In the genomic region with DNA sequence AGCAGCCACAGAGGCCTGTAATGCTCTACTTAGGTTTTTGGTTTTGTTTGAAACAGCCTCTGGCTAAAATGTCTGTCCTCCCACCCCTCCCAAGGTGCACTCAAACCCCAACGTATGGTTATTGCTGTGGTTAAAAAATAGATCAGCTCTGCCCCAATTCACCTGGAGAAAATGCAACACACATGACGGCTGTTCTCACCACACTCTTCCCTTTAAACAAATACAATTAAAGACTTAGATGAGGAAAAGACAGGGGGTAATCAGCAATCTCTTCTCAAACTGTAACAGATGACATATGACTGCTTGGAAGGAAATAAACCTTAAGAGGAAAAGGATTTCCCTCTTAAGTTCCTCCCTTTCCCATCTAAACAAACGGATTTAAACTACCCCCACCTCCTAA, we compare ENCODE assay signal across 16 cellular contexts. TPM values are rescaled to one million over a fixed set of nuclear protein-coding genes. Genes with fewer than 3 reads are reported as not detected.
DNase-seq lines count a peak whose midpoint lies in the region; ATAC-seq and TF ChIP-seq lines count a peak whose summit lies in the region.
"Had no signal": no experiment of that assay in that cellular context is flagged by ENCODE, and none has a peak within 500 bp of the region (broad histone marks: within the 10 kb centered on the region; RNA-seq: fewer than 3 reads in every experiment).

No MANE protein-coding gene starts in this region.

- DNase-seq in cardiac muscle cell (ENCODE audit: low read depth in 1 of 2, low spot score in 1 of 2), result no peak
- DNase-seq in Right ventricle myocardium superior, result no peak
- no peak for DNase-seq in adipocyte (ENCODE audit: low read depth)
- DNase-seq in left colon, result no peak
- DNase-seq in upper lobe of right lung, result no peak
- no peak for DNase-seq in medulla oblongata (ENCODE audit: extremely low spot score)
- no peak for DNase-seq in prostate gland (ENCODE audit: low spot score)
- DNase-seq: activated CD4-positive, CD25-positive, alpha-beta regulatory T cell; activated CD8-positive, alpha-beta memory T cell treated with anti-CD3 and anti-CD28 coated beads, Interleukin-2, amount 50 U/mL, for 4 hours; activated naive CD4-positive, alpha-beta T cell treated with anti-CD3 and anti-CD28 coated beads for 36 hours; cerebellar nuclear complex; MV-4-11; NCI-H2081 treated with DMSO at 0.1 percent for 48 hours; Peyer's patch; stimulated activated CD4-positive, alpha-beta T cell treated with anti-CD3 and anti-CD28 coated beads, Interleukin-4, amount 100 ng/mL, for 24 hours had no signal

- no peaks in the 10 kb centered on the region for H3K27me3 ChIP-seq in cardiac muscle cell
- H3K27me3 ChIP-seq in adipocyte (replicated peaks; ENCODE audit: control insufficient read depth, insufficient read depth, low read length), result no peaks in the 10 kb centered on the region
- H3K27me3 ChIP-seq in upper lobe of right lung, result no peaks in the 10 kb centered on the region
- no peaks in the 10 kb centered on the region for H3K27me3 ChIP-seq in prostate gland (replicated peaks; ENCODE audit: insufficient read depth)
- H3K27me3 ChIP-seq: Peyer's patch had no signal

- H3K4me1 ChIP-seq in cardiac muscle cell (ENCODE audit: low read depth), result peaks cover 11% of the 10 kb centered on the region
- peaks cover 32% of the 10 kb centered on the region for H3K4me1 ChIP-seq in adipocyte (ENCODE audit: control insufficient read depth, insufficient read depth, low read length)
- peaks cover 16% of the 10 kb centered on the region for H3K4me1 ChIP-seq in upper lobe of right lung
- no peaks in the 10 kb centered on the region for H3K4me1 ChIP-seq in prostate gland (replicated peaks)

- intact Hi-C loops in Right ventricle myocardium superior (cut with DNase I), result no loop called here
- intact Hi-C loops in left colon (cut with DNase I, micrococcal nuclease), result no loop called here
- intact Hi-C loops in upper lobe of right lung (cut with DNase I), result no loop called here
- intact Hi-C loops in prostate gland (cut with DNase I), result no loop called here

- no peak overlapping the region for H3K4me3 ChIP-seq in cardiac muscle cell
- H3K4me3 ChIP-seq in adipocyte (ENCODE audit: low read length), result no peak overlapping the region
- no peak overlapping the region for H3K4me3 ChIP-seq in upper lobe of right lung
- H3K4me3 ChIP-seq in prostate gland, result no peak overlapping the region
- H3K4me3 ChIP-seq: Peyer's patch had no signal

- 25% methylated on average over 3 of the region's 3 CpGs for WGBS in prostate gland

- no peak for TF ChIP-seq CTCF in cardiac muscle cell (IDR thresholded peaks at IDR 0.05; ENCODE audit: low read depth, low read length)
- no peak for TF ChIP-seq CTCF in upper lobe of right lung (IDR thresholded peaks at IDR 0.05)
- TF ChIP-seq CTCF in prostate gland (IDR thresholded peaks at IDR 0.05), result no peak

- no peak for TF ChIP-seq POLR2A in prostate gland (IDR thresholded peaks at IDR 0.05)

- H3K9me3 ChIP-seq in cardiac muscle cell (ENCODE audit: low read depth) (no peaks in the 10 kb centered on the region), adipocyte (ENCODE audit: control insufficient read depth, low read length) (no peaks in the 10 kb centered on the region), upper lobe of right lung (no peaks in the 10 kb centered on the region), prostate gland (no peaks in the 10 kb centered on the region)
- H3K9me3 ChIP-seq: Peyer's patch had no signal

- H3K27ac ChIP-seq in cardiac muscle cell, result peak overlapping the region; percentile 65
- peak overlapping the region; percentile 24 for H3K27ac ChIP-seq in upper lobe of right lung
- peak overlapping the region in 1 of 2 donors; percentile 15 for H3K27ac ChIP-seq in prostate gland

- H3K9ac ChIP-seq in adipocyte (ENCODE audit: low read length), result peak overlapping the region; percentile 37

- ATAC-seq in Right ventricle myocardium superior (ENCODE audit: poor library complexity) (no peak), left colon (peak; percentile 57), upper lobe of right lung (no peak), HG02588 (IDR thresholded peaks at IDR 0.05; ENCODE audit: unreplicated experiment) (no peak)

- H3K36me3 ChIP-seq in cardiac muscle cell, result peaks cover 27% of the 10 kb centered on the region
- H3K36me3 ChIP-seq in adipocyte (ENCODE audit: control insufficient read depth, insufficient read depth, low read length, severe bottlenecking), result peaks cover 39% of the 10 kb centered on the region
- H3K36me3 ChIP-seq in upper lobe of right lung, result peaks cover 40% of the 10 kb centered on the region
- H3K36me3 ChIP-seq in prostate gland, result no peaks in the 10 kb centered on the region

RNA-seq across cellular contexts. Expression of a gene that starts 6.2 kb away (rescaled TPM):
- total RNA-seq in cardiac muscle cell (1.0 and 1.3 TPM in 2 replicates), Right ventricle myocardium superior (2.0 TPM), left colon (100 to 1,000 TPM; 176 to 247 TPM), upper lobe of right lung (17.1 TPM), prostate gland (10 to 100 TPM in 1 of 2 donors, 1 to 10 TPM in 1; 2.6 to 25.5 TPM)
- 0.56 and 2.3 TPM in 2 replicates for polyA plus RNA-seq in cardiac muscle cell

RNA-seq across cellular contexts. Expression of a gene that starts 15.3 kb away (rescaled TPM):
- total RNA-seq in cardiac muscle cell (18.1 and 19.1 TPM in 2 replicates), Right ventricle myocardium superior (22.8 TPM), left colon (10 to 100 TPM; 51.4 to 58.0 TPM), upper lobe of right lung (44.5 TPM), prostate gland (10 to 100 TPM; 15.0 to 22.1 TPM)
- 74.9 and 75.8 TPM in 2 replicates for polyA plus RNA-seq in cardiac muscle cell

RNA-seq across cellular contexts. Expression of a gene that starts 25.2 kb away (rescaled TPM):
- total RNA-seq in cardiac muscle cell, result 19.2 and 21.9 TPM in 2 replicates
- polyA plus RNA-seq in cardiac muscle cell, result 20.0 and 23.3 TPM in 2 replicates
- 0.32 TPM for total RNA-seq in Right ventricle myocardium superior
- total RNA-seq in left colon, result 1 to 10 TPM; 1.1 to 1.4 TPM
- total RNA-seq in upper lobe of right lung, result 1.7 TPM
- total RNA-seq in prostate gland, result 1 to 10 TPM; 2.1 to 3.4 TPM

RNA-seq across cellular contexts. Expression of a gene that starts 43.5 kb away (rescaled TPM):
- 26.2 and 46.0 TPM in 2 replicates for total RNA-seq in cardiac muscle cell
- polyA plus RNA-seq in cardiac muscle cell, result 32.5 and 34.0 TPM in 2 replicates
- total RNA-seq in Right ventricle myocardium superior, result 16.9 TPM
- total RNA-seq in left colon, result 10 to 100 TPM; 11.0 to 12.6 TPM
- total RNA-seq in upper lobe of right lung, result 16.5 TPM
- 10 to 100 TPM; 37.8 to 40.6 TPM for total RNA-seq in prostate gland
